Comparison of ENCODE assay signal across 16 cellular contexts in genomic region chr11:113106507-113106906, GRCh38.
DNase-seq lines count a peak whose midpoint lies in the region; ATAC-seq and TF ChIP-seq lines count a peak whose summit lies in the region.
"Had no signal": no experiment of that assay in that cellular context is flagged by ENCODE, and none has a peak within 500 bp of the region (broad histone marks: within the 10 kb centered on the region; RNA-seq: fewer than 3 reads in every experiment).

No MANE protein-coding gene starts in this region.

- H3K4me3 ChIP-seq in fibroblast of villous mesenchyme (ENCODE audit: low read depth, low read length) = no peak overlapping the region

- H2BK5ac ChIP-seq in H9 (ENCODE audit: insufficient read length, low read length) = no peak overlapping the region

- no peak overlapping the region for H3K4me3 Mint-ChIP-seq in H9
- no peak overlapping the region for H3K4me3 Mint-ChIP-seq in stimulated activated effector memory CD8-positive, alpha-beta T cell treated with anti-CD3 and anti-CD28 coated beads, Interleukin-12 subunit alpha, Interleukin-12 subunit beta, amount 100 ng/mL, for 72 hours
- H3K4me3 Mint-ChIP-seq: activated CD4-positive, alpha-beta memory T cell treated with anti-CD3 and anti-CD28 coated beads, Interleukin-2, amount 10 ng/mL, durations not matched to agents 7 days and 5 days had no signal

- H2BK120ac ChIP-seq in H9 (ENCODE audit: low read depth, low read length, poor library complexity, severe bottlenecking) = no peak overlapping the region

- H4K8ac ChIP-seq in H9 (replicated peaks; ENCODE audit: insufficient read length, low read depth, low read length) = no peak overlapping the region

- H3K79me2 ChIP-seq in H9 (ENCODE audit: insufficient read depth, low read length) = no peaks in the 10 kb centered on the region

- H2BK15ac ChIP-seq in H9 (ENCODE audit: low read depth, low read length) = no peak overlapping the region

- no peak for ATAC-seq in stimulated activated effector memory CD8-positive, alpha-beta T cell treated with anti-CD3 and anti-CD28 coated beads, Interleukin-12 subunit alpha, Interleukin-12 subunit beta, amount 100 ng/mL, for 72 hours
- ATAC-seq: Panc1 had no signal

- no peaks in the 10 kb centered on the region for H4K20me1 ChIP-seq in H9 (ENCODE audit: control insufficient read depth, insufficient read depth, insufficient read length)

- no peak for TF ChIP-seq CTCF in fibroblast of villous mesenchyme (IDR thresholded peaks at IDR 0.05; ENCODE audit: insufficient read depth, low read depth, low read length)
- no peak for TF ChIP-seq CTCF in H9 (conservative IDR thresholded peaks at IDR 0.05)
- no peak for TF ChIP-seq CTCF in GM20000 (IDR thresholded peaks at IDR 0.05; ENCODE audit: extremely low read depth, missing control alignments)

- no peak overlapping the region for H3K14ac ChIP-seq in H9 (ENCODE audit: insufficient read depth, low read length)

- H3K79me1 ChIP-seq in H9 (ENCODE audit: insufficient read depth, low read depth, low read length, poor library complexity, severe bottlenecking) = no peaks in the 10 kb centered on the region

- no peaks in the 10 kb centered on the region for H3K9me3 ChIP-seq in H9 (ENCODE audit: control insufficient read depth, low read depth, low read length)

- H3K27me3 Mint-ChIP-seq in H9 (ENCODE audit: low read depth) = peaks cover 2% of the 10 kb centered on the region; the same call in 1 of the 2 replicates

- H3K4ac ChIP-seq in H9 (ENCODE audit: low read depth, low read length) = no peak overlapping the region

- no peaks in the 10 kb centered on the region for H3K23me2 ChIP-seq in H9 (ENCODE audit: insufficient read length, low read depth, low read length, poor library complexity, severe bottlenecking)

- H3K56ac ChIP-seq in H9 (ENCODE audit: insufficient read length, low read depth, low read length) = no peak overlapping the region

- H3K27ac Mint-ChIP-seq in H9 = no peak overlapping the region
- H3K27ac Mint-ChIP-seq in stimulated activated effector memory CD8-positive, alpha-beta T cell treated with anti-CD3 and anti-CD28 coated beads, Interleukin-12 subunit alpha, Interleukin-12 subunit beta, amount 100 ng/mL, for 72 hours = no peak overlapping the region
- H3K27ac Mint-ChIP-seq: activated CD4-positive, alpha-beta memory T cell treated with anti-CD3 and anti-CD28 coated beads, Interleukin-2, amount 10 ng/mL, durations not matched to agents 7 days and 5 days had no signal

- no peak overlapping the region for H2AK5ac ChIP-seq in H9 (ENCODE audit: insufficient read length, low read length)

- peaks cover 2% of the 10 kb centered on the region; the same call in 1 of the 2 replicates for H3K4me1 ChIP-seq in H9 (ENCODE audit: insufficient read depth, low read length)

- no peak overlapping the region for H3K23ac ChIP-seq in H9 (ENCODE audit: insufficient read length, low read depth, low read length)

- no peak overlapping the region for H4K5ac ChIP-seq in H9 (ENCODE audit: insufficient read length, low read depth, low read length)

- no peak overlapping the region for H3K4me2 ChIP-seq in H9 (ENCODE audit: insufficient read depth, insufficient read length, low read length)

- H3K27ac ChIP-seq in H9 (ENCODE audit: insufficient read length, low read depth, low read length) = no peak overlapping the region
- H3K27ac ChIP-seq: epithelial cell of prostate had no signal

- H3K9me3 Mint-ChIP-seq in H9 = no peaks in the 10 kb centered on the region
- H3K9me3 Mint-ChIP-seq in stimulated activated effector memory CD8-positive, alpha-beta T cell treated with anti-CD3 and anti-CD28 coated beads, Interleukin-12 subunit alpha, Interleukin-12 subunit beta, amount 100 ng/mL, for 72 hours = no peaks in the 10 kb centered on the region
- H3K9me3 Mint-ChIP-seq: activated CD4-positive, alpha-beta memory T cell treated with anti-CD3 and anti-CD28 coated beads, Interleukin-2, amount 10 ng/mL, durations not matched to agents 7 days and 5 days had no signal

- H3K27me3 ChIP-seq in H9 (ENCODE audit: insufficient read depth, low read length) = no peaks in the 10 kb centered on the region

- H4K91ac ChIP-seq in H9 (ENCODE audit: insufficient read length, low read depth, low read length) = no peak overlapping the region

- H3K9ac ChIP-seq in H9 (ENCODE audit: extremely low read depth, insufficient read length, low read length) = no peak overlapping the region

- H3K4me1 Mint-ChIP-seq in H9 = peaks cover 14 to 17% of the 10 kb centered on the region in 2 experiments
- H3K4me1 Mint-ChIP-seq in stimulated activated effector memory CD8-positive, alpha-beta T cell treated with anti-CD3 and anti-CD28 coated beads, Interleukin-12 subunit alpha, Interleukin-12 subunit beta, amount 100 ng/mL, for 72 hours = no peaks in the 10 kb centered on the region
- H3K4me1 Mint-ChIP-seq: activated CD4-positive, alpha-beta memory T cell treated with anti-CD3 and anti-CD28 coated beads, Interleukin-2, amount 10 ng/mL, durations not matched to agents 7 days and 5 days had no signal

- no peak overlapping the region for H2BK20ac ChIP-seq in H9 (ENCODE audit: low read depth, low read length, poor library complexity, severe bottlenecking)

- no peak overlapping the region for H2BK12ac ChIP-seq in H9 (ENCODE audit: insufficient read length, low read depth, low read length)

- no CpG with 5 or more reads among the region's 2 CpGs for WGBS in H9 (ENCODE audit: extremely low coverage, insufficient read length, low lambda C conversion rate)

- no peaks in the 10 kb centered on the region for H3K36me3 Mint-ChIP-seq in H9 (ENCODE audit: insufficient read depth in 1 of 3, low read depth in 3 of 3)
- no peaks in the 10 kb centered on the region for H3K36me3 Mint-ChIP-seq in stimulated activated effector memory CD8-positive, alpha-beta T cell treated with anti-CD3 and anti-CD28 coated beads, Interleukin-12 subunit alpha, Interleukin-12 subunit beta, amount 100 ng/mL, for 72 hours

- H3T11ph ChIP-seq in H9 (ENCODE audit: low read length) = no peak overlapping the region

- DNase-seq in A172 (ENCODE audit: low spot score) = peak; percentile 89
- DNase-seq in GM04504 (ENCODE audit: low read depth) = peak; percentile 42
- DNase-seq in RPMI8226 = peak; percentile 23
- DNase-seq in fibroblast of villous mesenchyme (ENCODE audit: low read depth) = peak; percentile 82
- no peak for DNase-seq in H9
- DNase-seq in stimulated activated effector memory CD8-positive, alpha-beta T cell treated with anti-CD3 and anti-CD28 coated beads, Interleukin-12 subunit alpha, Interleukin-12 subunit beta, amount 100 ng/mL, for 72 hours (ENCODE audit: low spot score in 2 of 2) = no peak
- no peak for DNase-seq in GM20000 (ENCODE audit: low spot score)
- no peak for DNase-seq in stimulated activated CD4-positive, alpha-beta T cell treated with anti-CD3 and anti-CD28 coated beads, Interleukin-1b, Interleukin-23, amount 100 ng/mL, for 48 hours
- DNase-seq: activated CD4-positive, alpha-beta memory T cell treated with anti-CD3 and anti-CD28 coated beads, Interleukin-2, amount 10 ng/mL, durations not matched to agents 7 days and 5 days; activated effector memory CD4-positive, alpha-beta T cell treated with anti-CD3 and anti-CD28 coated beads, Interleukin-2, amount 50 U/mL, for 16 hours; cerebellar nuclear complex; NCI-H510A; posterior cingulate gyrus; stimulated activated CD4-positive, alpha-beta T cell treated with anti-CD3 and anti-CD28 coated beads, Interleukin-2, amount 100 ng/mL, for 24 hours had no signal

- H2AFZ ChIP-seq in H9 (ENCODE audit: low read length) = no peak overlapping the region

- H3K18ac ChIP-seq in H9 (ENCODE audit: insufficient read length, low read depth, low read length) = no peak overlapping the region

Comparison
In these comparisons a context has a peak if more than half of its experiments do, and no peak if none do; other contexts are left out.
1. DNase-seq: peak in A172 (single experiment), GM04504 (single experiment), RPMI8226 (single experiment) and fibroblast of villous mesenchyme (single experiment); none in H9 (single experiment), stimulated activated effector memory CD8-positive, alpha-beta T cell treated with anti-CD3 and anti-CD28 coated beads, Interleukin-12 subunit alpha, Interleukin-12 subunit beta, amount 100 ng/mL, for 72 hours (0 of 2), GM20000 (single experiment) and stimulated activated CD4-positive, alpha-beta T cell treated with anti-CD3 and anti-CD28 coated beads, Interleukin-1b, Interleukin-23, amount 100 ng/mL, for 48 hours (single experiment).